ENCODE assay signal across 8 cellular contexts in genomic region chr6:152948150-152948768, GRCh38. TPM values are rescaled to one million over a fixed set of nuclear protein-coding genes. Genes with fewer than 3 reads are reported as not detected.
DNase-seq lines count a peak whose midpoint lies in the region; ATAC-seq, FAIRE-seq and TF ChIP-seq lines count a peak whose summit lies in the region.

No MANE protein-coding gene starts in this region.

- no peaks in the 10 kb centered on the region for H3K79me2 ChIP-seq in astrocyte (ENCODE audit: insufficient read depth, low read length)

- H3K4me1 Mint-ChIP-seq in astrocyte (ENCODE audit: low read depth, unreplicated experiment), result peaks cover 18% of the 10 kb centered on the region

- H3K9me3 Mint-ChIP-seq in astrocyte (ENCODE audit: unreplicated experiment), result no peaks in the 10 kb centered on the region

- peaks cover 3% of the 10 kb centered on the region for H3K27me3 ChIP-seq in astrocyte (ENCODE audit: insufficient read depth, low read length)

- no peaks in the 10 kb centered on the region for H3K36me3 Mint-ChIP-seq in astrocyte (ENCODE audit: low read depth, unreplicated experiment)

- ATAC-seq in GM18511 (IDR thresholded peaks at IDR 0.05; ENCODE audit: unreplicated experiment) (peak; percentile 83), HG02885 (IDR thresholded peaks at IDR 0.05; ENCODE audit: poor library complexity, unreplicated experiment) (peak; percentile 82)
- peak; percentile 70 for ATAC-seq in stimulated activated naive CD8-positive, alpha-beta T cell treated with anti-CD3 and anti-CD28 coated beads, Interleukin-15, Interleukin-2, amounts not matched to agents 100 U/mL and 50 U/mL, for 24 hours

- no peak overlapping the region for H3K9ac ChIP-seq in astrocyte (ENCODE audit: low read length)

- H3K27ac ChIP-seq in astrocyte (ENCODE audit: low read depth, low read length), result no peak overlapping the region

- FAIRE-seq in astrocyte (lab: Jason Lieb, UNC), result peak; percentile 81

- peak; percentile 67 for TF ChIP-seq CTCF in astrocyte (IDR thresholded peaks at IDR 0.05; ENCODE audit: insufficient read depth, low read depth, low read length)

- H2AFZ ChIP-seq in astrocyte (ENCODE audit: low read depth, low read length), result peak overlapping the region; percentile 72

- no peak overlapping the region for H3K27ac Mint-ChIP-seq in astrocyte (ENCODE audit: unreplicated experiment)

- H3K9me3 ChIP-seq in astrocyte (ENCODE audit: insufficient read depth, low read depth, low read length), result no peaks in the 10 kb centered on the region

- H3K27me3 Mint-ChIP-seq in astrocyte (ENCODE audit: low read depth, unreplicated experiment), result no peaks in the 10 kb centered on the region

- no peaks in the 10 kb centered on the region for H3K4me1 ChIP-seq in astrocyte (ENCODE audit: insufficient read depth, low read length)

- DNase-seq in CD1c-positive myeloid dendritic cell (ENCODE audit: extremely low spot score) (peak; percentile 37), NCI-H2171 (lab: John Stamatoyannopoulos, UW) (peak; percentile 1), astrocyte (ENCODE audit: low read depth) (peak; percentile 8), inferior parietal cortex (ENCODE audit: extremely low spot score) (peak; percentile 77), NCI-H187 (lab: John Stamatoyannopoulos, UW) (no peak)
- no peak for DNase-seq in stimulated activated naive CD8-positive, alpha-beta T cell treated with anti-CD3 and anti-CD28 coated beads, Interleukin-15, Interleukin-2, amounts not matched to agents 100 U/mL and 50 U/mL, for 24 hours

- H3K4me2 ChIP-seq in astrocyte (ENCODE audit: low read length), result peak overlapping the region; percentile 44

- no peak overlapping the region for H3K4me3 Mint-ChIP-seq in astrocyte (ENCODE audit: unreplicated experiment)

- H3K36me3 ChIP-seq in astrocyte (ENCODE audit: insufficient read depth, low read length), result no peaks in the 10 kb centered on the region

- no peaks in the 10 kb centered on the region for H4K20me1 ChIP-seq in astrocyte (ENCODE audit: insufficient read depth, low read length)

- no peak overlapping the region for H3K4me3 ChIP-seq in astrocyte (ENCODE audit: insufficient read depth, low read depth, low read length)

RNA-seq across cellular contexts. Expression of gene FBXO5, which starts 34.6 kb away (rescaled TPM):
- total RNA-seq in astrocyte, result 6.1 and 7.5 TPM in 2 replicates

RNA-seq across cellular contexts. Expression of gene MTRF1L, which starts 54.2 kb away (rescaled TPM):
- total RNA-seq in astrocyte, result 30.8 and 33.2 TPM in 2 replicates

Comparison
In these comparisons a context has a peak if more than half of its experiments do, and no peak if none do; other contexts are left out.
1. DNase-seq: peak in CD1c-positive myeloid dendritic cell (single experiment), NCI-H2171 (single experiment), astrocyte (single experiment) and inferior parietal cortex (single experiment); none in stimulated activated naive CD8-positive, alpha-beta T cell treated with anti-CD3 and anti-CD28 coated beads, Interleukin-15, Interleukin-2, amounts not matched to agents 100 U/mL and 50 U/mL, for 24 hours (single experiment) and NCI-H187 (0 of 2).
2. Peak in every context shown above with its lines, with median percentiles within 50 percentile points of each other: ATAC-seq.